ENCODE assay signal across 18 cellular contexts in genomic region chr20:45860573-45861011, GRCh38. TPM values are rescaled to one million over a fixed set of nuclear protein-coding genes. Genes with fewer than 3 reads are reported as not detected.
A peak's percentile ranks its signal among the peaks of the same experiment; 100 is the strongest.
DNase-seq lines count a peak whose midpoint lies in the region; ATAC-seq, FAIRE-seq and TF ChIP-seq lines count a peak whose summit lies in the region.
"Had no signal": no experiment of that assay in that cellular context is flagged by ENCODE, and none has a peak within 500 bp of the region (broad histone marks: within the 10 kb centered on the region; RNA-seq: fewer than 3 reads in every experiment).

No MANE protein-coding gene starts in this region.

- H3K36me3 ChIP-seq in K562 (ENCODE audit: control insufficient read depth, insufficient read depth, low read length), result no peaks in the 10 kb centered on the region
- H3K36me3 ChIP-seq: ascending aorta, neutrophil had no signal

- TF ChIP-seq EP300 in K562 (IDR thresholded peaks at IDR 0.05; ENCODE audit: low read length), result no peak

- no peaks in the 10 kb centered on the region for H3K9me3 Mint-ChIP-seq in activated naive CD8-positive, alpha-beta T cell (ENCODE audit: low read depth)
- H3K9me3 Mint-ChIP-seq in activated naive CD8-positive, alpha-beta T cell treated with anti-CD3 and anti-CD28 coated beads for 36 hours, result no peaks in the 10 kb centered on the region
- H3K9me3 Mint-ChIP-seq in type B pancreatic cell, result no peaks in the 10 kb centered on the region
- H3K9me3 Mint-ChIP-seq: CD14-positive monocyte had no signal

- no TSS peak for BruUV-seq in K562 (replicated peaks; lab: Mats Ljungman, UMichigan)

- H3K9me3 ChIP-seq in K562 (replicated peaks; ENCODE audit: control insufficient read depth, insufficient read depth, low read depth, low read length) (no peaks in the 10 kb centered on the region), right cardiac atrium (ENCODE audit: control insufficient read depth, low read length) (no peaks in the 10 kb centered on the region)
- H3K9me3 ChIP-seq: ascending aorta, neutrophil had no signal

- TF ChIP-seq CTCF in K562 (IDR thresholded peaks at IDR 0.05 in 2 of 3, conservative IDR thresholded peaks at IDR 0.05 in 1 of 3; ENCODE audit: insufficient read depth in 2 of 3, low read depth in 1 of 3, low read length in 3 of 3), result no peak; a peak in 1 of 6 replicates
- no peak for TF ChIP-seq CTCF in type B pancreatic cell (conservative IDR thresholded peaks at IDR 0.05)

- no peak for TF ChIP-seq RAD21 in K562 (CRISPR knock-in tag; conservative IDR thresholded peaks at IDR 0.05 in 1 of 2, IDR thresholded peaks at IDR 0.05 in 1 of 2)

- H4K20me1 ChIP-seq in K562 (replicated peaks; ENCODE audit: control insufficient read depth, insufficient read depth, low read length), result no peaks in the 10 kb centered on the region

- FAIRE-seq in K562 (lab: Jason Lieb, UNC), result no peak
- FAIRE-seq: A204.1, endometrium had no signal

- H3K4me3 Mint-ChIP-seq in activated naive CD8-positive, alpha-beta T cell, result peak overlapping the region; percentile 17
- H3K4me3 Mint-ChIP-seq in activated naive CD8-positive, alpha-beta T cell treated with anti-CD3 and anti-CD28 coated beads for 36 hours, result no peak overlapping the region
- peak overlapping the region; percentile 27 for H3K4me3 Mint-ChIP-seq in type B pancreatic cell
- H3K4me3 Mint-ChIP-seq: CD14-positive monocyte had no signal

- peaks cover 24% of the 10 kb centered on the region for H3K79me2 ChIP-seq in K562 (ENCODE audit: control insufficient read depth, insufficient read depth, low read length)

- no peak overlapping the region for H3K27ac Mint-ChIP-seq in activated naive CD8-positive, alpha-beta T cell
- no peak overlapping the region for H3K27ac Mint-ChIP-seq in activated naive CD8-positive, alpha-beta T cell treated with anti-CD3 and anti-CD28 coated beads for 36 hours
- H3K27ac Mint-ChIP-seq in type B pancreatic cell, result peak overlapping the region; percentile 7
- H3K27ac Mint-ChIP-seq: CD14-positive monocyte had no signal

- intact Hi-C loops in K562 (cut with micrococcal nuclease), result no loop called here
- intact Hi-C loops in right cardiac atrium (cut with DNase I), result no loop called here

- peaks cover 38% of the 10 kb centered on the region for H3K4me1 Mint-ChIP-seq in activated naive CD8-positive, alpha-beta T cell (ENCODE audit: low read depth)
- peaks cover 26% of the 10 kb centered on the region for H3K4me1 Mint-ChIP-seq in activated naive CD8-positive, alpha-beta T cell treated with anti-CD3 and anti-CD28 coated beads for 36 hours
- peaks cover 31% of the 10 kb centered on the region for H3K4me1 Mint-ChIP-seq in type B pancreatic cell (ENCODE audit: unreplicated experiment)

- H3K4me1 ChIP-seq in K562 (replicated peaks in 1 of 2; ENCODE audit: control insufficient read depth in 2 of 2, insufficient read depth in 2 of 2, low read length in 2 of 2), result peaks cover 18 to 28% of the 10 kb centered on the region in 2 experiments
- H3K4me1 ChIP-seq in right cardiac atrium (ENCODE audit: control insufficient read depth, insufficient read depth, low read length), result peaks cover 9% of the 10 kb centered on the region
- H3K4me1 ChIP-seq: foreskin keratinocyte had no signal

- 23% methylated on average over 5 of the region's 5 CpGs for WGBS in K562 (ENCODE audit: insufficient coverage, low coverage, missing lambda C conversion rate)
- WGBS in right cardiac atrium, result 80% methylated on average over 5 of the region's 5 CpGs

- H3K9me1 ChIP-seq in K562 (ENCODE audit: control insufficient read depth, insufficient read depth, low read length), result no peaks in the 10 kb centered on the region

- H3K27ac ChIP-seq in K562 (ENCODE audit: extremely low read depth, low read depth, low read length) (no peak overlapping the region), right cardiac atrium (ENCODE audit: low read length) (no peak overlapping the region)
- H3K27ac ChIP-seq: ascending aorta, foreskin keratinocyte, GM23248, neutrophil, PC-9 had no signal

- in situ Hi-C loops in K562 (cut with MboI), result no loop called here

- H3K36me3 Mint-ChIP-seq in activated naive CD8-positive, alpha-beta T cell, result peaks cover 5% of the 10 kb centered on the region
- H3K36me3 Mint-ChIP-seq in activated naive CD8-positive, alpha-beta T cell treated with anti-CD3 and anti-CD28 coated beads for 36 hours, result peaks cover 8% of the 10 kb centered on the region
- H3K36me3 Mint-ChIP-seq in type B pancreatic cell, result peaks cover 4% of the 10 kb centered on the region

- no peak overlapping the region for H3K4me2 ChIP-seq in K562 (ENCODE audit: insufficient read depth, low read length)
- H3K4me2 ChIP-seq: PC-9 had no signal

- CTCF ChIA-PET in K562 (lab: Yijun Ruan, JAX; ENCODE audit: low intra/inter-chr PET ratio), result no interaction called here

- H3K27me3 ChIP-seq in K562 (ENCODE audit: control insufficient read depth in 2 of 2, insufficient read depth in 2 of 2, low read length in 2 of 2) (no peaks in the 10 kb centered on the region), right cardiac atrium (ENCODE audit: control insufficient read depth, insufficient read depth) (no peaks in the 10 kb centered on the region)
- H3K27me3 ChIP-seq: ascending aorta, foreskin keratinocyte, neutrophil had no signal

- H3K27me3 Mint-ChIP-seq in activated naive CD8-positive, alpha-beta T cell, result no peaks in the 10 kb centered on the region
- H3K27me3 Mint-ChIP-seq in activated naive CD8-positive, alpha-beta T cell treated with anti-CD3 and anti-CD28 coated beads for 36 hours, result no peaks in the 10 kb centered on the region
- H3K27me3 Mint-ChIP-seq in type B pancreatic cell, result no peaks in the 10 kb centered on the region

- no peak for ATAC-seq in K562
- no peak for ATAC-seq in right cardiac atrium
- ATAC-seq: foreskin keratinocyte; stimulated activated naive CD8-positive, alpha-beta T cell treated with anti-CD3 and anti-CD28 coated beads, Interleukin-15, Interleukin-2, amounts not matched to agents 100 U/mL and 50 U/mL, for 24 hours had no signal

- no peak overlapping the region for H2AFZ ChIP-seq in K562 (ENCODE audit: low read depth, low read length)
- H2AFZ ChIP-seq: GM23248, PC-9 had no signal

- no peak overlapping the region for H3K9ac ChIP-seq in K562 (ENCODE audit: insufficient read depth in 1 of 2, low read depth in 2 of 2, low read length in 2 of 2)
- H3K9ac ChIP-seq: GM23248 had no signal

- TF ChIP-seq POLR2A in K562 (conservative IDR thresholded peaks at IDR 0.05), result no peak

- POLR2A ChIA-PET in K562 (lab: Yijun Ruan, JAX), result interaction anchor here (0.7 to 1.1 kb wide), 2 partner anchors 24 to 31 kb away, joined by 3 read pairs; partner anchors contain the start of genes CTSA and NEURL2

- no peak for DNase-seq in activated naive CD8-positive, alpha-beta T cell treated with anti-CD3 and anti-CD28 coated beads for 36 hours
- DNase-seq in K562 (ENCODE audit: extremely low read depth in 1 of 4, low spot score in 3 of 4), result peak in 1 of 4 experiments; percentile 36
- no peak for DNase-seq in type B pancreatic cell (ENCODE audit: extremely low spot score, unreplicated experiment)
- DNase-seq in right cardiac atrium, result no peak
- no peak for DNase-seq in cortex of kidney (lab: John Stamatoyannopoulos, UW)
- DNase-seq: activated effector memory CD4-positive, alpha-beta T cell treated with anti-CD3 and anti-CD28 coated beads, Interleukin-2, amount 50 U/mL, for 16 hours; foreskin keratinocyte; GM23248; PC-9; stimulated activated naive CD8-positive, alpha-beta T cell treated with anti-CD3 and anti-CD28 coated beads, Interleukin-15, Interleukin-2, amounts not matched to agents 100 U/mL and 50 U/mL, for 24 hours; T1000; trophoblast cell had no signal

- H3K4me3 ChIP-seq in K562 (no peak overlapping the region), right cardiac atrium (ENCODE audit: low read length) (no peak overlapping the region)
- H3K4me3 ChIP-seq: ascending aorta, GM23248, PC-9 had no signal

RNA-seq across cellular contexts. Expression of gene ZSWIM3, which starts 3.2 kb away (rescaled TPM):
- 1 to 10 TPM; 3.5 to 3.8 TPM for total RNA-seq in activated naive CD8-positive, alpha-beta T cell treated with anti-CD3 and anti-CD28 coated beads for 36 hours
- 3.7 and 6.4 TPM in 2 replicates for total RNA-seq in K562 (2011; cell fraction: chromatin; rRNA removed; ENCODE audit: low replicate concordance)
- 4.2 and 5.5 TPM in 2 replicates for total RNA-seq in K562 (2011; cell fraction: nucleolus; rRNA removed)
- total RNA-seq in K562 (2011; cell fraction: nucleoplasm; rRNA removed), result 3.1 and 3.6 TPM in 2 replicates
- total RNA-seq in K562 (2014; rRNA removed) (2.4 and 2.7 TPM in 2 replicates), K562 (2014; rRNA removed; fragmentation: Illumina TruSeq; extraction: Trizol) (2.6 and 2.8 TPM in 2 replicates), K562 (2015; rRNA removed; fragmentation: Illumina TruSeq; extraction: Trizol) (3.6 and 4.0 TPM in 2 replicates), K562 (2021) (2.5 and 2.9 TPM in 2 replicates), type B pancreatic cell (ENCODE audit: low replicate concordance) (3.7 and 4.7 TPM in 2 replicates), right cardiac atrium (1 to 10 TPM; 1.7 to 3.3 (median 2.4) TPM)
- polyA plus RNA-seq in K562 (2011; rRNA removed) (4.3 and 5.4 TPM in 2 replicates), K562 (2014; fragmentation: Illumina TruSeq; extraction: Trizol) (2.6 and 3.0 TPM in 2 replicates), K562 (2014; fragmentation: Nextera tagmentation; extraction: Ambion mirVana) (1 to 10 TPM; 1.7 to 1.8 TPM), K562 (2014; rRNA removed) (1.8 and 3.7 TPM in 2 replicates), right cardiac atrium (2.1 TPM)
- 4.5 and 4.6 TPM in 2 replicates for polyA plus RNA-seq in K562 (2011; cell fraction: cytosol; rRNA removed)
- 3.4 and 3.6 TPM in 2 replicates for polyA plus RNA-seq in K562 (2011; cell fraction: nucleus; rRNA removed)
- 2.2 and 3.5 TPM in 2 replicates for polyA plus RNA-seq in K562 (2012)
- polyA minus RNA-seq in K562 (2011; rRNA and poly(A)+ RNA removed), result 7.4 and 7.9 TPM in 2 replicates
- 3.4 and 4.7 TPM in 2 replicates for polyA minus RNA-seq in K562 (2011; cell fraction: cytosol; rRNA and poly(A)+ RNA removed)
- 0.81 and 3.1 TPM in 2 replicates for polyA minus RNA-seq in K562 (2011; cell fraction: nucleus; rRNA and poly(A)+ RNA removed)

RNA-seq across cellular contexts. Expression of gene ACOT8, which starts 3.4 kb away (rescaled TPM):
- total RNA-seq in activated naive CD8-positive, alpha-beta T cell treated with anti-CD3 and anti-CD28 coated beads for 36 hours, result 10 to 100 TPM; 18.6 to 19.3 TPM
- total RNA-seq in K562 (2011; cell fraction: chromatin; rRNA removed; ENCODE audit: low replicate concordance), result 26.4 and 48.0 TPM in 2 replicates
- 49.1 and 51.5 TPM in 2 replicates for total RNA-seq in K562 (2011; cell fraction: nucleolus; rRNA removed)
- 48.7 and 49.7 TPM in 2 replicates for total RNA-seq in K562 (2011; cell fraction: nucleoplasm; rRNA removed)
- total RNA-seq in K562 (2014; rRNA removed), result 36.7 and 49.8 TPM in 2 replicates
- total RNA-seq in K562 (2014; rRNA removed; fragmentation: Illumina TruSeq; extraction: Trizol), result 11.9 and 13.0 TPM in 2 replicates
- 18.3 and 20.3 TPM in 2 replicates for total RNA-seq in K562 (2015; rRNA removed; fragmentation: Illumina TruSeq; extraction: Trizol)
- 24.5 and 28.5 TPM in 2 replicates for total RNA-seq in K562 (2021)
- 34.9 and 48.0 TPM in 2 replicates for polyA plus RNA-seq in K562 (2011; rRNA removed)
- 75.9 and 83.3 TPM in 2 replicates for polyA plus RNA-seq in K562 (2011; cell fraction: cytosol; rRNA removed)
- 61.2 and 65.3 TPM in 2 replicates for polyA plus RNA-seq in K562 (2011; cell fraction: nucleus; rRNA removed)
- polyA plus RNA-seq in K562 (2012), result 25.1 and 57.1 TPM in 2 replicates
- polyA plus RNA-seq in K562 (2014; fragmentation: Illumina TruSeq; extraction: Trizol), result 20.7 and 25.8 TPM in 2 replicates
- polyA plus RNA-seq in K562 (2014; fragmentation: Nextera tagmentation; extraction: Ambion mirVana), result 10 to 100 TPM in 1 of 2 experiments, 1 to 10 TPM in 1; 8.2 to 14.9 TPM
- polyA plus RNA-seq in K562 (2014; rRNA removed), result 46.7 and 49.5 TPM in 2 replicates
- 16.0 and 16.3 TPM in 2 replicates for polyA minus RNA-seq in K562 (2011; rRNA and poly(A)+ RNA removed)
- 17.0 and 19.4 TPM in 2 replicates for polyA minus RNA-seq in K562 (2011; cell fraction: cytosol; rRNA and poly(A)+ RNA removed)
- 22.6 and 28.4 TPM in 2 replicates for polyA minus RNA-seq in K562 (2011; cell fraction: nucleus; rRNA and poly(A)+ RNA removed)
- 20.6 and 21.3 TPM in 2 replicates for total RNA-seq in type B pancreatic cell (ENCODE audit: low replicate concordance)
- total RNA-seq in right cardiac atrium, result 10 to 100 TPM; 21.1 to 31.5 (median 30.2) TPM
- polyA plus RNA-seq in right cardiac atrium, result 47.9 TPM

RNA-seq across cellular contexts. Expression of gene ZSWIM1, which starts 20.4 kb away (rescaled TPM):
- 10 to 100 TPM; 10.6 to 11.1 TPM for total RNA-seq in activated naive CD8-positive, alpha-beta T cell treated with anti-CD3 and anti-CD28 coated beads for 36 hours
- total RNA-seq in K562 (2011; cell fraction: chromatin; rRNA removed; ENCODE audit: low replicate concordance), result 14.3 and 28.8 TPM in 2 replicates
- 16.2 and 16.7 TPM in 2 replicates for total RNA-seq in K562 (2011; cell fraction: nucleolus; rRNA removed)
- total RNA-seq in K562 (2011; cell fraction: nucleoplasm; rRNA removed), result 19.3 and 20.7 TPM in 2 replicates
- total RNA-seq in K562 (2014; rRNA removed) (11.6 and 14.1 TPM in 2 replicates), K562 (2014; rRNA removed; fragmentation: Illumina TruSeq; extraction: Trizol) (9.0 and 9.5 TPM in 2 replicates), K562 (2015; rRNA removed; fragmentation: Illumina TruSeq; extraction: Trizol) (11.2 and 11.7 TPM in 2 replicates), K562 (2021) (13.8 and 15.6 TPM in 2 replicates), type B pancreatic cell (ENCODE audit: low replicate concordance) (17.1 and 17.3 TPM in 2 replicates), right cardiac atrium (10 to 100 TPM; 10.5 to 13.5 (median 11.2) TPM)
- polyA plus RNA-seq in K562 (2011; rRNA removed) (7.4 and 12.1 TPM in 2 replicates), K562 (2014; fragmentation: Illumina TruSeq; extraction: Trizol) (13.7 and 14.7 TPM in 2 replicates), K562 (2014; fragmentation: Nextera tagmentation; extraction: Ambion mirVana) (1 to 10 TPM; 2.5 to 3.1 TPM), K562 (2014; rRNA removed) (7.0 and 7.3 TPM in 2 replicates), right cardiac atrium (5.5 TPM)
- 14.1 and 15.5 TPM in 2 replicates for polyA plus RNA-seq in K562 (2011; cell fraction: cytosol; rRNA removed)
- polyA plus RNA-seq in K562 (2011; cell fraction: nucleus; rRNA removed), result 21.0 and 32.5 TPM in 2 replicates
- 10.9 and 13.6 TPM in 2 replicates for polyA plus RNA-seq in K562 (2012)
- 18.4 and 23.1 TPM in 2 replicates for polyA minus RNA-seq in K562 (2011; rRNA and poly(A)+ RNA removed)
- polyA minus RNA-seq in K562 (2011; cell fraction: cytosol; rRNA and poly(A)+ RNA removed), result 16.7 and 17.3 TPM in 2 replicates
- polyA minus RNA-seq in K562 (2011; cell fraction: nucleus; rRNA and poly(A)+ RNA removed), result 7.1 and 12.0 TPM in 2 replicates

RNA-seq across cellular contexts. Expression of gene SPATA25, which starts 26.8 kb away (rescaled TPM):
- total RNA-seq in activated naive CD8-positive, alpha-beta T cell treated with anti-CD3 and anti-CD28 coated beads for 36 hours, result 1 to 10 TPM in 1 of 2 experiments, under 1 TPM in 1; 0.90 to 1.0 TPM
- 1.9 TPM in 1 of 2 replicates, not detected in the other for total RNA-seq in K562 (2011; cell fraction: chromatin; rRNA removed; ENCODE audit: low replicate concordance)
- total RNA-seq in K562 (2011; cell fraction: nucleolus; rRNA removed), result 1.6 and 2.2 TPM in 2 replicates
- 1.2 and 1.6 TPM in 2 replicates for total RNA-seq in K562 (2011; cell fraction: nucleoplasm; rRNA removed)
- 0.68 and 1.4 TPM in 2 replicates for total RNA-seq in K562 (2014; rRNA removed)
- not detected in 2 replicates for total RNA-seq in K562 (2014; rRNA removed; fragmentation: Illumina TruSeq; extraction: Trizol)
- total RNA-seq in K562 (2015; rRNA removed; fragmentation: Illumina TruSeq; extraction: Trizol), result 0.22 and 0.45 TPM in 2 replicates
- 0.49 and 0.95 TPM in 2 replicates for total RNA-seq in K562 (2021)
- polyA plus RNA-seq in K562 (2011; rRNA removed), result 0.21 and 0.53 TPM in 2 replicates
- polyA plus RNA-seq in K562 (2011; cell fraction: cytosol; rRNA removed), result 0.38 and 0.48 TPM in 2 replicates
- polyA plus RNA-seq in K562 (2011; cell fraction: nucleus; rRNA removed), result 1.3 and 1.8 TPM in 2 replicates
- 0.57 and 0.84 TPM in 2 replicates for polyA plus RNA-seq in K562 (2012)
- polyA plus RNA-seq in K562 (2014; fragmentation: Illumina TruSeq; extraction: Trizol), result 0.39 and 0.42 TPM in 2 replicates
- polyA plus RNA-seq in K562 (2014; fragmentation: Nextera tagmentation; extraction: Ambion mirVana), result not detected
- 0.63 and 0.73 TPM in 2 replicates for polyA plus RNA-seq in K562 (2014; rRNA removed)
- polyA minus RNA-seq in K562 (2011; rRNA and poly(A)+ RNA removed), result not detected in 2 replicates
- not detected in 2 replicates for polyA minus RNA-seq in K562 (2011; cell fraction: cytosol; rRNA and poly(A)+ RNA removed)
- polyA minus RNA-seq in K562 (2011; cell fraction: nucleus; rRNA and poly(A)+ RNA removed), result 0.67 TPM in 1 of 2 replicates, not detected in the other
- total RNA-seq in type B pancreatic cell (ENCODE audit: low replicate concordance), result 2.6 and 4.2 TPM in 2 replicates
- total RNA-seq in right cardiac atrium, result 1 to 10 TPM; 1.8 to 2.6 (median 2.2) TPM
- polyA plus RNA-seq in right cardiac atrium, result 1.7 TPM
- total RNA-seq: GM23248 had no signal
- polyA plus RNA-seq: CD14-positive monocyte, GM23248 had no signal

RNA-seq across cellular contexts. Expression of gene SNX21, which starts 27.0 kb away (rescaled TPM):
- total RNA-seq in activated naive CD8-positive, alpha-beta T cell treated with anti-CD3 and anti-CD28 coated beads for 36 hours, result 1 to 10 TPM; 1.3 to 1.5 TPM
- 1.0 and 1.1 TPM in 2 replicates for total RNA-seq in K562 (2011; cell fraction: chromatin; rRNA removed; ENCODE audit: low replicate concordance)
- 0.92 and 1.0 TPM in 2 replicates for total RNA-seq in K562 (2011; cell fraction: nucleolus; rRNA removed)
- 0.61 and 0.95 TPM in 2 replicates for total RNA-seq in K562 (2011; cell fraction: nucleoplasm; rRNA removed)
- 0.65 and 0.91 TPM in 2 replicates for total RNA-seq in K562 (2014; rRNA removed)
- total RNA-seq in K562 (2014; rRNA removed; fragmentation: Illumina TruSeq; extraction: Trizol), result 0.18 and 0.19 TPM in 2 replicates
- total RNA-seq in K562 (2015; rRNA removed; fragmentation: Illumina TruSeq; extraction: Trizol), result 0.57 and 0.69 TPM in 2 replicates
- 0.65 and 1.2 TPM in 2 replicates for total RNA-seq in K562 (2021)
- polyA plus RNA-seq in K562 (2011; rRNA removed), result 0.18 TPM in 2 replicates
- 0.49 and 1.7 TPM in 2 replicates for polyA plus RNA-seq in K562 (2011; cell fraction: cytosol; rRNA removed)
- 0.58 TPM in 2 replicates for polyA plus RNA-seq in K562 (2011; cell fraction: nucleus; rRNA removed)
- 0.83 and 2.7 TPM in 2 replicates for polyA plus RNA-seq in K562 (2012)
- 0.22 and 0.26 TPM in 2 replicates for polyA plus RNA-seq in K562 (2014; fragmentation: Illumina TruSeq; extraction: Trizol)
- under 1 TPM; 0.10 to 0.42 TPM for polyA plus RNA-seq in K562 (2014; fragmentation: Nextera tagmentation; extraction: Ambion mirVana)
- polyA plus RNA-seq in K562 (2014; rRNA removed), result 0.58 and 1.2 TPM in 2 replicates
- 0.06 and 0.07 TPM in 2 replicates for polyA minus RNA-seq in K562 (2011; rRNA and poly(A)+ RNA removed)
- 0.91 TPM in 1 of 2 replicates, not detected in the other for polyA minus RNA-seq in K562 (2011; cell fraction: cytosol; rRNA and poly(A)+ RNA removed)
- 0.56 and 0.67 TPM in 2 replicates for polyA minus RNA-seq in K562 (2011; cell fraction: nucleus; rRNA and poly(A)+ RNA removed)
- total RNA-seq in type B pancreatic cell (ENCODE audit: low replicate concordance), result 12.2 and 16.4 TPM in 2 replicates
- total RNA-seq in right cardiac atrium, result 10 to 100 TPM; 25.8 to 30.7 (median 28.7) TPM
- polyA plus RNA-seq in right cardiac atrium, result 23.5 TPM
